1 cellular context compared by ENCODE assay signal in genomic region chr1:93437976-93438605, GRCh38.
TF ChIP-seq lines count a peak whose summit lies in the region.

No MANE protein-coding gene starts in this region.

TF ChIP-seq in HepG2, 621 proteins besides CTCF, POLR2A, EP300 and RAD21 (continued from another document):
- TF ChIP-seq ZGPAT (CRISPR knock-in tag; IDR thresholded peaks at IDR 0.05): no peak
- no peak for TF ChIP-seq CEBPG (CRISPR knock-in tag; IDR thresholded peaks at IDR 0.05)
- peak; percentile 80 for TF ChIP-seq STAG1 (CRISPR knock-in tag; IDR thresholded peaks at IDR 0.05)
- TF ChIP-seq, protein P1, sequence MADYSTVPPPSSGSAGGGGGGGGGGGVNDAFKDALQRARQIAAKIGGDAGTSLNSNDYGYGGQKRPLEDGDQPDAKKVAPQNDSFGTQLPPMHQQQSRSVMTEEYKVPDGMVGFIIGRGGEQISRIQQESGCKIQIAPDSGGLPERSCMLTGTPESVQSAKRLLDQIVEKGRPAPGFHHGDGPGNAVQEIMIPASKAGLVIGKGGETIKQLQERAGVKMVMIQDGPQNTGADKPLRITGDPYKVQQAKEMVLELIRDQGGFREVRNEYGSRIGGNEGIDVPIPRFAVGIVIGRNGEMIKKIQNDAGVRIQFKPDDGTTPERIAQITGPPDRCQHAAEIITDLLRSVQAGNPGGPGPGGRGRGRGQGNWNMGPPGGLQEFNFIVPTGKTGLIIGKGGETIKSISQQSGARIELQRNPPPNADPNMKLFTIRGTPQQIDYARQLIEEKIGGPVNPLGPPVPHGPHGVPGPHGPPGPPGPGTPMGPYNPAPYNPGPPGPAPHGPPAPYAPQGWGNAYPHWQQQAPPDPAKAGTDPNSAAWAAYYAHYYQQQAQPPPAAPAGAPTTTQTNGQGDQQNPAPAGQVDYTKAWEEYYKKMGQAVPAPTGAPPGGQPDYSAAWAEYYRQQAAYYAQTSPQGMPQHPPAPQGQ (CRISPR knock-in tag; IDR thresholded peaks at IDR 0.05; ENCODE audit: borderline replicate concordance): no peak
- TF ChIP-seq MIXL1 (CRISPR knock-in tag; IDR thresholded peaks at IDR 0.05): 0 out of 2 replicates have a peak, but pooled peaks have one; percentile 25
- peak; percentile 92 for TF ChIP-seq TEAD3 (CRISPR knock-in tag; optimal IDR thresholded peaks at IDR 0.05; ENCODE audit: borderline replicate concordance)
- no peak for TF ChIP-seq NFYC (CRISPR knock-in tag; IDR thresholded peaks at IDR 0.05)
- no peak for TF ChIP-seq RFX3 (CRISPR knock-in tag; IDR thresholded peaks at IDR 0.05)
- TF ChIP-seq RNF219 (CRISPR knock-in tag; IDR thresholded peaks at IDR 0.05): no peak
- no peak for TF ChIP-seq FOXP4 (CRISPR knock-in tag; IDR thresholded peaks at IDR 0.05)
- TF ChIP-seq, protein P2, sequence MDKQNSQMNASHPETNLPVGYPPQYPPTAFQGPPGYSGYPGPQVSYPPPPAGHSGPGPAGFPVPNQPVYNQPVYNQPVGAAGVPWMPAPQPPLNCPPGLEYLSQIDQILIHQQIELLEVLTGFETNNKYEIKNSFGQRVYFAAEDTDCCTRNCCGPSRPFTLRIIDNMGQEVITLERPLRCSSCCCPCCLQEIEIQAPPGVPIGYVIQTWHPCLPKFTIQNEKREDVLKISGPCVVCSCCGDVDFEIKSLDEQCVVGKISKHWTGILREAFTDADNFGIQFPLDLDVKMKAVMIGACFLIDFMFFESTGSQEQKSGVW (CRISPR knock-in tag; IDR thresholded peaks at IDR 0.05; ENCODE audit: borderline replicate concordance): no peak
- no peak for TF ChIP-seq FOXK1 (CRISPR knock-in tag; IDR thresholded peaks at IDR 0.05; ENCODE audit: borderline replicate concordance, low read depth)
- TF ChIP-seq AGO2 (optimal IDR thresholded peaks at IDR 0.05; ENCODE audit: low read depth, low read length): no peak
- TF ChIP-seq, protein P3, sequence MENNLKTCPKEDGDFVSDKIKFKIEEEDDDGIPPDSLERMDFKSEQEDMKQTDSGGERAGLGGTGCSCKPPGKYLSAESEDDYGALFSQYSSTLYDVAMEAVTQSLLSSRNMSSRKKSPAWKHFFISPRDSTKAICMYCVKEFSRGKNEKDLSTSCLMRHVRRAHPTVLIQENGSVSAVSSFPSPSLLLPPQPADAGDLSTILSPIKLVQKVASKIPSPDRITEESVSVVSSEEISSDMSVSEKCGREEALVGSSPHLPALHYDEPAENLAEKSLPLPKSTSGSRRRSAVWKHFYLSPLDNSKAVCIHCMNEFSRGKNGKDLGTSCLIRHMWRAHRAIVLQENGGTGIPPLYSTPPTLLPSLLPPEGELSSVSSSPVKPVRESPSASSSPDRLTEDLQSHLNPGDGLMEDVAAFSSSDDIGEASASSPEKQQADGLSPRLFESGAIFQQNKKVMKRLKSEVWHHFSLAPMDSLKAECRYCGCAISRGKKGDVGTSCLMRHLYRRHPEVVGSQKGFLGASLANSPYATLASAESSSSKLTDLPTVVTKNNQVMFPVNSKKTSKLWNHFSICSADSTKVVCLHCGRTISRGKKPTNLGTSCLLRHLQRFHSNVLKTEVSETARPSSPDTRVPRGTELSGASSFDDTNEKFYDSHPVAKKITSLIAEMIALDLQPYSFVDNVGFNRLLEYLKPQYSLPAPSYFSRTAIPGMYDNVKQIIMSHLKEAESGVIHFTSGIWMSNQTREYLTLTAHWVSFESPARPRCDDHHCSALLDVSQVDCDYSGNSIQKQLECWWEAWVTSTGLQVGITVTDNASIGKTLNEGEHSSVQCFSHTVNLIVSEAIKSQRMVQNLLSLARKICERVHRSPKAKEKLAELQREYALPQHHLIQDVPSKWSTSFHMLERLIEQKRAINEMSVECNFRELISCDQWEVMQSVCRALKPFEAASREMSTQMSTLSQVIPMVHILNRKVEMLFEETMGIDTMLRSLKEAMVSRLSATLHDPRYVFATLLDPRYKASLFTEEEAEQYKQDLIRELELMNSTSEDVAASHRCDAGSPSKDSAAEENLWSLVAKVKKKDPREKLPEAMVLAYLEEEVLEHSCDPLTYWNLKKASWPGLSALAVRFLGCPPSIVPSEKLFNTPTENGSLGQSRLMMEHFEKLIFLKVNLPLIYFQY (CRISPR knock-in tag; IDR thresholded peaks at IDR 0.05; ENCODE audit: borderline replicate concordance): no peak
- no peak for TF ChIP-seq ISL2 (CRISPR knock-in tag; IDR thresholded peaks at IDR 0.05)
- no peak for TF ChIP-seq ARNTL (CRISPR knock-in tag; IDR thresholded peaks at IDR 0.05)
